Comparison of ENCODE assay signal across 1 cellular context in the genomic region with DNA sequence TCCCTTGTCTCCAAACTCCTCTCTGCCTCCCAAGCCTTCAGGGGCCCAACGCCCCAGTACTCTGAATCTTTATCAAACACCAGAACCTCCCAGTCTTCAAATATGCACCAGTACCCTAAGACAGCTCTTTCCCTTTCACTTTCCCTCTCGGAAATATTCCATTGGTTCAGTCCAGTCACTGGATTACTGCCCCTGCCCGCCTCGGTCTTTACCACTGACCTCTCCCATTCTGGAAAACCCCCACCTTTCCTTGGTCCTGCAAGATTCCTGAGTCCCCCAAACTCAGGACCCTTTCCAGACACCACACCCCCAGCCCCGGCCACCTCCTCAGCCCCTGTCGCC.
TF ChIP-seq lines count a peak whose summit lies in the region.

No MANE protein-coding gene starts in this region.

TF ChIP-seq in GM12878, 131 proteins besides CTCF, POLR2A, EP300 and RAD21 (continued from another document):
- TF ChIP-seq, protein P1, sequence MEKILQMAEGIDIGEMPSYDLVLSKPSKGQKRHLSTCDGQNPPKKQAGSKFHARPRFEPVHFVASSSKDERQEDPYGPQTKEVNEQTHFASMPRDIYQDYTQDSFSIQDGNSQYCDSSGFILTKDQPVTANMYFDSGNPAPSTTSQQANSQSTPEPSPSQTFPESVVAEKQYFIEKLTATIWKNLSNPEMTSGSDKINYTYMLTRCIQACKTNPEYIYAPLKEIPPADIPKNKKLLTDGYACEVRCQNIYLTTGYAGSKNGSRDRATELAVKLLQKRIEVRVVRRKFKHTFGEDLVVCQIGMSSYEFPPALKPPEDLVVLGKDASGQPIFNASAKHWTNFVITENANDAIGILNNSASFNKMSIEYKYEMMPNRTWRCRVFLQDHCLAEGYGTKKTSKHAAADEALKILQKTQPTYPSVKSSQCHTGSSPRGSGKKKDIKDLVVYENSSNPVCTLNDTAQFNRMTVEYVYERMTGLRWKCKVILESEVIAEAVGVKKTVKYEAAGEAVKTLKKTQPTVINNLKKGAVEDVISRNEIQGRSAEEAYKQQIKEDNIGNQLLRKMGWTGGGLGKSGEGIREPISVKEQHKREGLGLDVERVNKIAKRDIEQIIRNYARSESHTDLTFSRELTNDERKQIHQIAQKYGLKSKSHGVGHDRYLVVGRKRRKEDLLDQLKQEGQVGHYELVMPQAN (conservative IDR thresholded peaks at IDR 0.05) = no peak
- TF ChIP-seq TARDBP (IDR thresholded peaks at IDR 0.05; ENCODE audit: borderline replicate concordance) = no peak
